In genomic region chr1:174077755-174078490, GRCh38 we compare ENCODE assay signal across 1 cellular context.
A peak's percentile ranks its signal among the peaks of the same experiment; 100 is the strongest.
TF ChIP-seq lines count a peak whose summit lies in the region.

No MANE protein-coding gene starts in this region.

TF ChIP-seq in K562, 482 proteins besides CTCF, POLR2A, EP300 and RAD21:
- TF ChIP-seq ZNF316 (IDR thresholded peaks at IDR 0.05) (peak; percentile 10; the same call in 1 of the 2 replicates), GTF2F1 (IDR thresholded peaks at IDR 0.05; ENCODE audit: low read depth, low read length) (no peak), PKNOX1 (IDR thresholded peaks at IDR 0.05) (peak; percentile 79), MEIS2 (IDR thresholded peaks at IDR 0.05; ENCODE audit: partially characterized antibody) (peak; percentile 11), ELK1 (CRISPR knock-in tag; IDR thresholded peaks at IDR 0.05) (no peak)
- TF ChIP-seq, protein P1, sequence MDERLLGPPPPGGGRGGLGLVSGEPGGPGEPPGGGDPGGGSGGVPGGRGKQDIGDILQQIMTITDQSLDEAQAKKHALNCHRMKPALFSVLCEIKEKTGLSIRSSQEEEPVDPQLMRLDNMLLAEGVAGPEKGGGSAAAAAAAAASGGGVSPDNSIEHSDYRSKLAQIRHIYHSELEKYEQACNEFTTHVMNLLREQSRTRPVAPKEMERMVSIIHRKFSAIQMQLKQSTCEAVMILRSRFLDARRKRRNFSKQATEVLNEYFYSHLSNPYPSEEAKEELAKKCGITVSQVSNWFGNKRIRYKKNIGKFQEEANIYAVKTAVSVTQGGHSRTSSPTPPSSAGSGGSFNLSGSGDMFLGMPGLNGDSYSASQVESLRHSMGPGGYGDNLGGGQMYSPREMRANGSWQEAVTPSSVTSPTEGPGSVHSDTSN (CRISPR knock-in tag; IDR thresholded peaks at IDR 0.05; ENCODE audit: low read depth), result no peak
- TF ChIP-seq, protein P1 (tag; conservative IDR thresholded peaks at IDR 0.05; ENCODE audit: low read depth), result 0 out of 2 replicates have a peak, but pooled peaks have one; percentile 19
- TF ChIP-seq, protein P2, sequence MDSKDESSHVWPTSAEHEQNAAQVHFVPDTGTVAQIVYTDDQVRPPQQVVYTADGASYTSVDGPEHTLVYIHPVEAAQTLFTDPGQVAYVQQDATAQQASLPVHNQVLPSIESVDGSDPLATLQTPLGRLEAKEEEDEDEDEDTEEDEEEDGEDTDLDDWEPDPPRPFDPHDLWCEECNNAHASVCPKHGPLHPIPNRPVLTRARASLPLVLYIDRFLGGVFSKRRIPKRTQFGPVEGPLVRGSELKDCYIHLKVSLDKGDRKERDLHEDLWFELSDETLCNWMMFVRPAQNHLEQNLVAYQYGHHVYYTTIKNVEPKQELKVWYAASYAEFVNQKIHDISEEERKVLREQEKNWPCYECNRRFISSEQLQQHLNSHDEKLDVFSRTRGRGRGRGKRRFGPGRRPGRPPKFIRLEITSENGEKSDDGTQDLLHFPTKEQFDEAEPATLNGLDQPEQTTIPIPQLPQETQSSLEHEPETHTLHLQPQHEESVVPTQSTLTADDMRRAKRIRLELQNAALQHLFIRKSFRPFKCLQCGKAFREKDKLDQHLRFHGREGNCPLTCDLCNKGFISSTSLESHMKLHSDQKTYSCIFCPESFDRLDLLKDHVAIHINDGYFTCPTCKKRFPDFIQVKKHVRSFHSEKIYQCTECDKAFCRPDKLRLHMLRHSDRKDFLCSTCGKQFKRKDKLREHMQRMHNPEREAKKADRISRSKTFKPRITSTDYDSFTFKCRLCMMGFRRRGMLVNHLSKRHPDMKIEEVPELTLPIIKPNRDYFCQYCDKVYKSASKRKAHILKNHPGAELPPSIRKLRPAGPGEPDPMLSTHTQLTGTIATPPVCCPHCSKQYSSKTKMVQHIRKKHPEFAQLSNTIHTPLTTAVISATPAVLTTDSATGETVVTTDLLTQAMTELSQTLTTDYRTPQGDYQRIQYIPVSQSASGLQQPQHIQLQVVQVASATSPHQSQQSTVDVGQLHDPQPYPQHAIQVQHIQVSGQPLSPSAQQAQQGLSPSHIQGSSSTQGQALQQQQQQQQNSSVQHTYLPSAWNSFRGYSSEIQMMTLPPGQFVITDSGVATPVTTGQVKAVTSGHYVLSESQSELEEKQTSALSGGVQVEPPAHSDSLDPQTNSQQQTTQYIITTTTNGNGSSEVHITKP (IDR thresholded peaks at IDR 0.05; ENCODE audit: partially characterized antibody), result peak; percentile 92
TF ChIP-seq in K562: peak in this region for 5.
